ENCODE assay signal across 1 cellular context in genomic region chr19:48265326-48265725, GRCh38. TPM values are rescaled to one million over a fixed set of nuclear protein-coding genes. Genes with fewer than 3 reads are reported as not detected.
"Had no signal": no experiment of that assay in that cellular context is flagged by ENCODE, and none has a peak within 500 bp of the region (broad histone marks: within the 10 kb centered on the region; RNA-seq: fewer than 3 reads in every experiment).

No MANE protein-coding gene starts in this region.

RNA-seq across cellular contexts. Expression of gene ZNF114, which starts 4.6 kb away (rescaled TPM):
- total RNA-seq: T-helper 17 cell had no signal
